Comparison of ENCODE assay signal across 8 cellular contexts in genomic region chr1:151457911-151458882, GRCh38. TPM values are rescaled to one million over a fixed set of nuclear protein-coding genes. Genes with fewer than 3 reads are reported as not detected.
DNase-seq lines count a peak whose midpoint lies in the region; ATAC-seq and TF ChIP-seq lines count a peak whose summit lies in the region.

No MANE protein-coding gene starts in this region.

- TF ChIP-seq POLR2A in gastrocnemius medialis (IDR thresholded peaks at IDR 0.05): peak in 1 of 2 donors; percentile 31

- H3K36me3 ChIP-seq in iPS-15b (ENCODE audit: control insufficient read depth, insufficient read depth, low read length) (no peaks in the 10 kb centered on the region), gastrocnemius medialis (no peaks in the 10 kb centered on the region)

- H3K4me3 ChIP-seq in iPS-15b (ENCODE audit: low read depth, low read length) (peak overlapping the region; percentile 78), gastrocnemius medialis (peak overlapping the region; percentile 54 to 82 (median 63))

- H3K27me3 ChIP-seq in iPS-15b (ENCODE audit: control insufficient read depth, insufficient read depth, low read length) (peaks cover 4% of the 10 kb centered on the region), gastrocnemius medialis (no peaks in the 10 kb centered on the region)

- intact Hi-C loops in gastrocnemius medialis (cut with DNase I; ENCODE audit: low total_unique reads): loop anchor here (1.0 to 2.0 kb wide), 2 partner anchors 11 to 59 kb away; partner anchors contain the start of gene PSMB4

- no peak for TF ChIP-seq CTCF in gastrocnemius medialis (IDR thresholded peaks at IDR 0.05 in 4 of 5, conservative IDR thresholded peaks at IDR 0.05 in 1 of 5)

- DNase-seq in ELF-1 (ENCODE audit: low read depth, low spot score) (peak; percentile 63), NCI-H2081 treated with DMSO at 0.1 percent for 48 hours (lab: John Stamatoyannopoulos, UW) (peak; percentile 39), UCSD-AML1 (lab: John Stamatoyannopoulos, UW; ENCODE audit: unreplicated experiment) (peak; percentile 58), brain pericyte (ENCODE audit: low read depth, low spot score) (peak; percentile 70), gastrocnemius medialis (peak; percentile 34 to 37)

- no peaks in the 10 kb centered on the region for H3K9me3 ChIP-seq in iPS-15b (ENCODE audit: control insufficient read depth, insufficient read depth, low read length)
- no peaks in the 10 kb centered on the region for H3K9me3 ChIP-seq in gastrocnemius medialis

- in situ Hi-C loops in gastrocnemius medialis (cut with MboI; ENCODE audit: low sequenced_read_pairs in 4 of 4): no loop called here

- peak overlapping the region; percentile 79 to 93 (median 82) for H3K27ac ChIP-seq in gastrocnemius medialis

- ATAC-seq in HG02840 (IDR thresholded peaks at IDR 0.05; ENCODE audit: low FRiP score, unreplicated experiment) (peak; percentile 26), gastrocnemius medialis (peak; percentile 48 to 72), GM19023 (IDR thresholded peaks at IDR 0.05; ENCODE audit: unreplicated experiment) (no peak)

- peak overlapping the region; percentile 57 for H3K9ac ChIP-seq in iPS-15b (ENCODE audit: low read depth, low read length)

- H3K4me1 ChIP-seq in iPS-15b (ENCODE audit: control insufficient read depth, insufficient read depth, low read length) (peaks cover 11% of the 10 kb centered on the region), gastrocnemius medialis (peaks cover 11 to 16% of the 10 kb centered on the region in 2 donors)

RNA-seq across cellular contexts. Expression of gene POGZ, which starts 1.1 kb away (rescaled TPM):
- 10 to 100 TPM; 14.1 to 20.2 (median 15.1) TPM for total RNA-seq in gastrocnemius medialis

RNA-seq across cellular contexts. Expression of gene CGN, which starts 53.0 kb away (rescaled TPM):
- under 1 TPM in 2 of 4 donors, not detected in 2; 0.34 to 0.78 TPM for total RNA-seq in gastrocnemius medialis

RNA-seq across cellular contexts. Expression of gene PSMB4, which starts 58.8 kb away (rescaled TPM):
- total RNA-seq in gastrocnemius medialis: 100 to 1,000 TPM; 259 to 324 (median 291) TPM
